ENCODE assay signal across 30 cellular contexts in the genomic region with DNA sequence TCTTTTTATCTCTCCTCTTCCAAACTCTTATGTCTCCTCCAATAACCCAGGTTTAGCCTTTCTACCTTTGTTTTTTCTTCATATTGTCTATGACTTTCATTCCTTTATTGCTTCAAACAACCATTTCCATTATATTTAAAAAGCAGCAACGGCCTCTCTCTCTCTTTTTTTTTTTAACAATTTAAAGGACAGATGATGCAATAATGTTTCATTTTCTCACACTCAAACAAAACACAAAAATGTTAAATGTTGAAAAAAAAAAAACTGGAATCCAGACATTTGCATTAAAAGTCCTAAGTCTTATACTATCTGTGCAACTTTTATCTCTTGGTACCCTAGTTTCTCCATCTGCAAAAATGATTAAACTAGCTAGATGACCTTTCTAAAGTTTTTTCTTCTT.
"Had no signal": no experiment of that assay in that cellular context is flagged by ENCODE, and none has a peak within 500 bp of the region (broad histone marks: within the 10 kb centered on the region; RNA-seq: fewer than 3 reads in every experiment).

No MANE protein-coding gene starts in this region.

- FAIRE-seq: islet of Langerhans, kidney, urothelium cell line had no signal

- H3K9me3 Mint-ChIP-seq: immature natural killer cell; natural killer cell; nephron progenitor cell; neural progenitor cell; stimulated activated naive CD8-positive, alpha-beta T cell treated with anti-CD3 and anti-CD28 coated beads, Interleukin-15, Interleukin-2, amounts not matched to agents 100 ng/mL and 50 ng/mL, for 24 hours had no signal

- DNase-seq: hypothalamus; immature natural killer cell; kidney; left colon; left lung; lower lobe of right lung; mammary epithelial cell; mesenchymal stem cell; natural killer cell; nephron progenitor cell; occipital lobe; stimulated activated CD4-positive, alpha-beta T cell treated with anti-CD3 and anti-CD28 coated beads, Interleukin-12 subunit alpha, Interleukin-12 subunit beta, amount 100 ng/mL, for 4 hours; stimulated activated CD4-positive, alpha-beta T cell treated with anti-CD3 and anti-CD28 coated beads, Interleukin-15, amount 100 ng/mL, for 24 hours; stimulated activated CD4-positive, alpha-beta T cell treated with anti-CD3 and anti-CD28 coated beads, Interleukin-2, amount 100 ng/mL, for 24 hours; stimulated activated CD4-positive, alpha-beta T cell treated with anti-CD3 and anti-CD28 coated beads, Interleukin-4, amount 100 ng/mL, for 1 hour; stimulated activated naive CD4-positive, alpha-beta T cell; tibial artery; trophoblast cell; upper lobe of right lung had no signal

- H3K79me2 ChIP-seq: parathyroid adenoma had no signal

- H3K4me1 ChIP-seq: left lung, lower lobe of right lung, neural progenitor cell, right atrium auricular region, suprapubic skin, upper lobe of right lung had no signal

- H3K27me3 ChIP-seq: left lung, neural progenitor cell, neutrophil, right atrium auricular region, suprapubic skin, tibial artery, upper lobe of right lung had no signal

- H2AFZ ChIP-seq: neural progenitor cell, parathyroid adenoma had no signal

- H3K27ac Mint-ChIP-seq: immature natural killer cell; natural killer cell; nephron progenitor cell; neural progenitor cell; stimulated activated naive CD8-positive, alpha-beta T cell treated with anti-CD3 and anti-CD28 coated beads, Interleukin-15, Interleukin-2, amounts not matched to agents 100 ng/mL and 50 ng/mL, for 24 hours had no signal

- H3K4me2 ChIP-seq: neural progenitor cell had no signal

- H3K27ac ChIP-seq: left lung, lower lobe of right lung, neural progenitor cell, neutrophil, parathyroid adenoma, right atrium auricular region, skin epidermis, suprapubic skin, thoracic aorta, tibial artery, upper lobe of right lung had no signal

- ATAC-seq: left colon, left lung, lower lobe of right lung, natural killer cell, sciatic nerve, upper lobe of right lung had no signal

- H3K4me3 ChIP-seq: left lung, lower lobe of right lung, neural progenitor cell, right atrium auricular region, skin epidermis, suprapubic skin, thoracic aorta, tibial artery, upper lobe of right lung had no signal

- H3K4me3 Mint-ChIP-seq: immature natural killer cell; natural killer cell; nephron progenitor cell; neural progenitor cell; stimulated activated naive CD8-positive, alpha-beta T cell treated with anti-CD3 and anti-CD28 coated beads, Interleukin-15, Interleukin-2, amounts not matched to agents 100 ng/mL and 50 ng/mL, for 24 hours had no signal

- H3K9ac ChIP-seq: neural progenitor cell, parathyroid adenoma had no signal

- H3K9me3 ChIP-seq: left lung, lower lobe of right lung, neutrophil, right atrium auricular region, suprapubic skin, thoracic aorta, tibial artery, upper lobe of right lung had no signal

- H3K36me3 ChIP-seq: left lung, lower lobe of right lung, neural progenitor cell, right atrium auricular region, tibial artery had no signal

- H3K4me1 Mint-ChIP-seq: nephron progenitor cell, neural progenitor cell had no signal

- H3K27me3 Mint-ChIP-seq: stimulated activated naive CD8-positive, alpha-beta T cell treated with anti-CD3 and anti-CD28 coated beads, Interleukin-15, Interleukin-2, amounts not matched to agents 100 ng/mL and 50 ng/mL, for 24 hours had no signal

- H3K36me3 Mint-ChIP-seq: natural killer cell, neural progenitor cell had no signal
